In the genomic region with DNA sequence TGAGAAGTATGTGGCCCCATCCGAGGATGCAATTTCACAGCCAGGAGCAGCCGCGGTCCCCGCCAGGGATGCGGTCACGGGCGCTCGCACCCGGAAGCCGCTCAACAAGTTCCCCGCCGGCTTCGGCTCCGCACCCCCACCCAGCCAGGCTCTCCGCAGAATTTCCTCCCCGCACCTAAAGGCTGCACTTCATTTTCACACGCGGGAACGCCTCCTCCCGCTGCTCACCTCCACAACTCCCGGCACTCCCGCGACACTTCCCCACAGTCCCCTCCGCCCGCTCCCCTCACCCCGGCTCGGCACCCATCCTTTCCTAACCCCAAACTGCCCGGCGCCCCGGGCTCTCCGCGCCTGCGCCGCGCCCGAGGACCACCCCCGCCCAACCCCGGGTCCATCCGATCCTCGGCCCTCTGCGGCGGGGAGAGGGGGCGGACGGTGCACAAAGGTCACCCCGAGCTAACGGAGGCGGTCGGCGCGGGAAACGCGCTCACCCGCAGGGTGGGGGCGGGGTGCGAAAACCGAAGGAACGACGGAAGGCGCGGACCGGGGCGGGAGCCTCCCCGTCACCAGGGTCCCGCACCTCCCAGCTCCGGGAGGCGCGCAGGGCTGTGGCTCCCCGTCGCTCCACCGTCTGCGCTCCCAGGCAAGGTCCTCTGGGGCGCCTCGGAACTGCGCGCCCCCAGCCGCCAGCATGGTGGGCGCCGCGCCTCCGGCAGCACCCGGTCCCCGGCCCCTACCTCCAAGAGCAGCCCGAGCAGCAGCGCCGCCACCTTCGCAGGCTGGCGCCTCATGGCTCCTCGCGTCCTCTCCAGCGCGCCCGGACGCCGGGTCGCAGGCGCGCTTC, we compare ENCODE assay signal across 8 cellular contexts. TPM values are rescaled to one million over a fixed set of nuclear protein-coding genes. Genes with fewer than 3 reads are reported as not detected.
DNase-seq lines count a peak whose midpoint lies in the region; ATAC-seq and TF ChIP-seq lines count a peak whose summit lies in the region.

No MANE protein-coding gene starts in this region.

- peak overlapping the region; percentile 83 to 97 (median 91) for H3K4me3 ChIP-seq in gastrocnemius medialis

- H3K27me3 ChIP-seq in gastrocnemius medialis: no peaks in the 10 kb centered on the region

- DNase-seq in EH (ENCODE audit: low read depth) (peak; percentile 55), HuH-7.5 (ENCODE audit: low spot score) (peak; percentile 77), SW480 (ENCODE audit: low spot score) (peak; percentile 67), amygdala (lab: John Stamatoyannopoulos, UW) (peak in 30 of 56 donors; percentile 10 to 73 (median 34)), hepatic stellate cell (ENCODE audit: low spot score) (peak; percentile 55), gastrocnemius medialis (peak in 1 of 2 donors; percentile 51), cortex of kidney (lab: John Stamatoyannopoulos, UW) (no peak)

- peak overlapping the region; percentile 90 to 96 (median 94) for H3K27ac ChIP-seq in gastrocnemius medialis

- peak in 2 of 5 experiments; percentile 15 to 35 for TF ChIP-seq CTCF in gastrocnemius medialis (IDR thresholded peaks at IDR 0.05 in 4 of 5, conservative IDR thresholded peaks at IDR 0.05 in 1 of 5)

- TF ChIP-seq POLR2A in gastrocnemius medialis (IDR thresholded peaks at IDR 0.05): peak; percentile 63 to 80

- intact Hi-C loops in gastrocnemius medialis (cut with DNase I; ENCODE audit: low total_unique reads): loop anchor here (1.0 to 10.0 kb wide), 5 partner anchors 18 to 533 kb away; partner anchors contain the start of genes CHCHD2, LANCL2, NIPSNAP2 and ZNF713

- no peaks in the 10 kb centered on the region for H3K36me3 ChIP-seq in gastrocnemius medialis

- in situ Hi-C loops in gastrocnemius medialis (cut with MboI; ENCODE audit: low sequenced_read_pairs in 4 of 4): no loop called here

- peak; percentile 20 for ATAC-seq in GM21526 (IDR thresholded peaks at IDR 0.05; ENCODE audit: low FRiP score, unreplicated experiment)
- peak; percentile 35 to 46 for ATAC-seq in gastrocnemius medialis

- no peaks in the 10 kb centered on the region for H3K9me3 ChIP-seq in gastrocnemius medialis

- peaks cover 45 to 64% of the 10 kb centered on the region in 2 donors for H3K4me1 ChIP-seq in gastrocnemius medialis

RNA-seq across cellular contexts. Expression of gene VOPP1, which starts 0.5 kb away (rescaled TPM):
- total RNA-seq in gastrocnemius medialis: 10 to 100 TPM; 17.3 to 27.9 (median 26.5) TPM
